Comparison of ENCODE assay signal across 15 cellular contexts in the genomic region with DNA sequence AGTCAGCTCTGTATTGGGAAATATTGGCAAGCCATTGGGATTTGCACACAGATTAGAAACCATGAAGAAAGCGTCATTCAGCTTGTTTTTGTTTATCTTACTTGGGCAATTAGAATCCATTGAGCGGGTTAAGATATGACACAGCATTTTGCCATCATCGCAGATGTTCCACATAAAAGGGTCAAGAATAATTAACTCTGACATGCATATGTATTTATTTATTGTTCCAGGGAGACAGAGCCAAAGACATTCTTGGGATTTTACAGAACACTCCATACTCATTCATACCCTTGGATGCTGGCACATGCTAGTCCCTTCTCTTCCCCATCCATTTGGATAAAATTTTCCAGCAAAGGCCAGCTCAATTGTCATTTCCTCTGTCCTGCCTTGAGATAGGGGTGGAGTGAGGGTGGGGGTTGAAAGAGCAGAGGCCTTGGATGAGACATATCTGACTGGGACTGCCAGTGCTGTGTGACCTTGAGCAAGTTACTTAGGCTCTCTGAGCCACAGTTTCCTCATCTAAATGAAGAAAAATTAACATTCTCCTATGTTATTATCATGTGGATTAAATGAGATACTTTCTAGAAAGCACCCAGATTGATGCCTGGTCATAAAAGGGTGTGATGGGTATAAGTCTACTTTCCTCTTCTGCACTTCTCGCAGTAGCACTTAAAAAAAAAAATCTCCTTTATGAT.
DNase-seq lines count a peak whose midpoint lies in the region; ATAC-seq and TF ChIP-seq lines count a peak whose summit lies in the region.
"Had no signal": no experiment of that assay in that cellular context is flagged by ENCODE, and none has a peak within 500 bp of the region (broad histone marks: within the 10 kb centered on the region; RNA-seq: fewer than 3 reads in every experiment).

No MANE protein-coding gene starts in this region.

- H3K36me3 ChIP-seq in right atrium auricular region (no peaks in the 10 kb centered on the region), adipocyte (ENCODE audit: control insufficient read depth, insufficient read depth, low read length, severe bottlenecking) (no peaks in the 10 kb centered on the region), aorta (ENCODE audit: control insufficient read depth in 1 of 2, insufficient read depth in 2 of 2, low read length in 1 of 2) (no peaks in the 10 kb centered on the region)
- H3K36me3 ChIP-seq: pancreas had no signal

- H3K27ac ChIP-seq in right atrium auricular region (peak overlapping the region in 1 of 2 donors; percentile 18), aorta (ENCODE audit: low read depth in 1 of 2, low read length in 2 of 2) (no peak overlapping the region), dorsolateral prefrontal cortex (no peak overlapping the region)
- H3K27ac ChIP-seq: KMS-11, pancreas, SK-N-MC had no signal

- no peak for TF ChIP-seq CTCF in right atrium auricular region (IDR thresholded peaks at IDR 0.05)
- no peak for TF ChIP-seq CTCF in foreskin fibroblast (IDR thresholded peaks at IDR 0.05; ENCODE audit: low read depth, low read length)
- TF ChIP-seq CTCF in dorsolateral prefrontal cortex (IDR thresholded peaks at IDR 0.05 in 54 of 56, conservative IDR thresholded peaks at IDR 0.05 in 2 of 56; ENCODE audit: low read depth in 1 of 56, partially characterized antibody in 56 of 56), result no peak

- no peak overlapping the region for H3K9ac ChIP-seq in adipocyte (ENCODE audit: low read length)
- H3K9ac ChIP-seq: KMS-11 had no signal

- H3K4me3 ChIP-seq in right atrium auricular region, result no peak overlapping the region
- H3K4me3 ChIP-seq in adipocyte (ENCODE audit: low read length), result no peak overlapping the region
- no peak overlapping the region for H3K4me3 ChIP-seq in foreskin fibroblast (ENCODE audit: low read depth in 1 of 2, low read length in 2 of 2)
- no peak overlapping the region for H3K4me3 ChIP-seq in aorta (ENCODE audit: low read length in 2 of 2)
- H3K4me3 ChIP-seq in dorsolateral prefrontal cortex, result no peak overlapping the region
- H3K4me3 ChIP-seq: pancreas, SK-N-MC had no signal

- no peaks in the 10 kb centered on the region for H3K27me3 ChIP-seq in right atrium auricular region
- H3K27me3 ChIP-seq in adipocyte (replicated peaks; ENCODE audit: control insufficient read depth, insufficient read depth, low read length), result no peaks in the 10 kb centered on the region
- H3K27me3 ChIP-seq in aorta (ENCODE audit: control insufficient read depth in 1 of 2, insufficient read depth in 2 of 2, low read length in 1 of 2), result no peaks in the 10 kb centered on the region
- no peaks in the 10 kb centered on the region for H3K27me3 ChIP-seq in dorsolateral prefrontal cortex
- H3K27me3 ChIP-seq: pancreas had no signal

- WGBS in aorta, 2 donors, result 82 to 83% methylated on average over 4 of the region's 4 CpGs

- H3K4me1 ChIP-seq in right atrium auricular region (peaks cover 0 to under 1% of the 10 kb centered on the region in 2 donors), adipocyte (ENCODE audit: control insufficient read depth, insufficient read depth, low read length) (peaks cover 50% of the 10 kb centered on the region), aorta (ENCODE audit: control insufficient read depth in 1 of 2, insufficient read depth in 2 of 2, low read length in 2 of 2) (no peaks in the 10 kb centered on the region)
- H3K4me1 ChIP-seq: pancreas had no signal

- ATAC-seq in Right ventricle myocardium superior (ENCODE audit: poor library complexity) (peak; percentile 79), aorta (ENCODE audit: low FRiP score) (peak; percentile 36), HG02763 (IDR thresholded peaks at IDR 0.05; ENCODE audit: unreplicated experiment) (no peak), GM21381 (IDR thresholded peaks at IDR 0.05; ENCODE audit: unreplicated experiment) (no peak)

- H3K9me3 ChIP-seq in right atrium auricular region (no peaks in the 10 kb centered on the region), adipocyte (ENCODE audit: control insufficient read depth, low read length) (no peaks in the 10 kb centered on the region), aorta (ENCODE audit: control insufficient read depth, low read length) (no peaks in the 10 kb centered on the region)
- H3K9me3 ChIP-seq: pancreas had no signal

- DNase-seq in Right ventricle myocardium superior (no peak), right atrium auricular region (ENCODE audit: low spot score) (no peak), adipocyte (ENCODE audit: low read depth) (peak; percentile 97), foreskin fibroblast (peak; percentile 85 to 94), aorta (no peak), dorsolateral prefrontal cortex (no peak)
- DNase-seq: activated naive CD4-positive, alpha-beta T cell treated with anti-CD3 and anti-CD28 coated beads for 36 hours; AML-193; NCI-H2029; pancreas; stimulated activated CD4-positive, alpha-beta T cell treated with anti-CD3 and anti-CD28 coated beads, Interleukin-15, amount 100 ng/mL, for 24 hours had no signal

- intact Hi-C loops in Right ventricle myocardium superior (cut with DNase I) (no loop called here), aorta (cut with DNase I) (no loop called here), dorsolateral prefrontal cortex (cut with DNase I) (no loop called here)

Comparison
In these comparisons a context has a peak if more than half of its experiments do, and no peak if none do; other contexts are left out.
1. ATAC-seq: peak in Right ventricle myocardium superior (single experiment) and aorta (single experiment); none in HG02763 (single experiment) and GM21381 (single experiment).
2. DNase-seq: peak in adipocyte (single experiment) and foreskin fibroblast (2 of 2); none in Right ventricle myocardium superior (single experiment), right atrium auricular region (single experiment), aorta (0 of 2) and dorsolateral prefrontal cortex (0 of 10).